Comparison of ENCODE assay signal across 16 cellular contexts in genomic region chr9:121225240-121225639, GRCh38.
"Had no signal": no experiment of that assay in that cellular context is flagged by ENCODE, and none has a peak within 500 bp of the region (broad histone marks: within the 10 kb centered on the region; RNA-seq: fewer than 3 reads in every experiment).

No MANE protein-coding gene starts in this region.

- DNase-seq: activated CD4-positive, alpha-beta T cell treated with anti-CD3 and anti-CD28 coated beads, Interleukin-2, amount 50 U/mL, for 4 hours; activated gamma-delta T cell treated with Interleukin-2 at 50 U/mL for 16 hours; adrenal gland; effector CD4-positive, alpha-beta T cell; gastrocnemius medialis; head of caudate nucleus; spleen; stimulated activated CD4-positive, alpha-beta T cell treated with anti-CD3 and anti-CD28 coated beads, Interleukin-4, amount 100 ng/mL, for 4 hours; stimulated activated naive B cell treated with anti-CD40 and anti-IgM and Interleukin-4, amounts not matched to agents 10 μg/mL and 1 μg/mL and 100 μg/mL, for 72 hours; upper lobe of right lung had no signal

- H3K27me3 Mint-ChIP-seq: natural killer cell treated with Interleukin-12 subunit alpha and Interleukin-12 subunit beta and Interleukin-15 and Interleukin-18, amount 100 ng/mL, for 72 hours; stimulated activated naive B cell treated with anti-CD40 and anti-IgM and Interleukin-4, amounts not matched to agents 10 μg/mL and 1 μg/mL and 100 μg/mL, for 72 hours had no signal

- H3K4me3 Mint-ChIP-seq: activated T-helper 1 cell treated with anti-CD3 and anti-CD28 coated beads, Interleukin-12 subunit alpha, Interleukin-12 subunit beta, Interleukin-2, Interleukin-4 antibody, amounts not matched to agents 30 ng/mL and 10 ng/mL and 1 ng/mL, durations not matched to agents 14 hours and 24 hours and 36 hours; natural killer cell treated with Interleukin-12 subunit alpha and Interleukin-12 subunit beta and Interleukin-15 and Interleukin-18, amount 100 ng/mL, for 72 hours; stimulated activated naive B cell treated with anti-CD40 and anti-IgM and Interleukin-4, amounts not matched to agents 10 μg/mL and 1 μg/mL and 100 μg/mL, for 72 hours had no signal

- H3K36me3 Mint-ChIP-seq: activated naive CD4-positive, alpha-beta T cell treated with anti-CD3 and anti-CD28 coated beads, Interleukin-2, amount 50 U/mL, for 72 hours; natural killer cell treated with Interleukin-12 subunit alpha and Interleukin-12 subunit beta and Interleukin-15 and Interleukin-18, amount 100 ng/mL, for 72 hours had no signal

- H3K9me3 ChIP-seq: adrenal gland, gastrocnemius medialis, spleen, thoracic aorta, upper lobe of right lung had no signal

- H3K27ac ChIP-seq: adrenal gland, gastrocnemius medialis, parathyroid adenoma, spleen, thoracic aorta, upper lobe of right lung had no signal

- H3K27ac Mint-ChIP-seq: activated naive CD4-positive, alpha-beta T cell treated with anti-CD3 and anti-CD28 coated beads, Interleukin-2, amount 50 U/mL, for 72 hours; activated T-helper 1 cell treated with anti-CD3 and anti-CD28 coated beads, Interleukin-12 subunit alpha, Interleukin-12 subunit beta, Interleukin-2, Interleukin-4 antibody, amounts not matched to agents 30 ng/mL and 10 ng/mL and 1 ng/mL, durations not matched to agents 14 hours and 24 hours and 36 hours; natural killer cell treated with Interleukin-12 subunit alpha and Interleukin-12 subunit beta and Interleukin-15 and Interleukin-18, amount 100 ng/mL, for 72 hours; stimulated activated naive B cell treated with anti-CD40 and anti-IgM and Interleukin-4, amounts not matched to agents 10 μg/mL and 1 μg/mL and 100 μg/mL, for 72 hours had no signal

- H3K4me3 ChIP-seq: adrenal gland, gastrocnemius medialis, lung, spleen, thoracic aorta, upper lobe of right lung had no signal

- H3K4me1 ChIP-seq: gastrocnemius medialis, parathyroid adenoma had no signal

- H3K36me3 ChIP-seq: adrenal gland, gastrocnemius medialis, spleen, thoracic aorta, upper lobe of right lung had no signal

- ATAC-seq: activated naive CD4-positive, alpha-beta T cell treated with anti-CD3 and anti-CD28 coated beads, Interleukin-2, amount 50 U/mL, for 72 hours; gastrocnemius medialis; natural killer cell treated with Interleukin-12 subunit alpha and Interleukin-12 subunit beta and Interleukin-15 and Interleukin-18, amount 100 ng/mL, for 72 hours; stimulated activated naive B cell treated with anti-CD40 and anti-IgM and Interleukin-4, amounts not matched to agents 10 μg/mL and 1 μg/mL and 100 μg/mL, for 72 hours; upper lobe of right lung had no signal

- H3K9me3 Mint-ChIP-seq: activated naive CD4-positive, alpha-beta T cell treated with anti-CD3 and anti-CD28 coated beads, Interleukin-2, amount 50 U/mL, for 72 hours; activated T-helper 1 cell treated with anti-CD3 and anti-CD28 coated beads, Interleukin-12 subunit alpha, Interleukin-12 subunit beta, Interleukin-2, Interleukin-4 antibody, amounts not matched to agents 30 ng/mL and 10 ng/mL and 1 ng/mL, durations not matched to agents 14 hours and 24 hours and 36 hours; natural killer cell treated with Interleukin-12 subunit alpha and Interleukin-12 subunit beta and Interleukin-15 and Interleukin-18, amount 100 ng/mL, for 72 hours; stimulated activated naive B cell treated with anti-CD40 and anti-IgM and Interleukin-4, amounts not matched to agents 10 μg/mL and 1 μg/mL and 100 μg/mL, for 72 hours had no signal
